In the genomic region with DNA sequence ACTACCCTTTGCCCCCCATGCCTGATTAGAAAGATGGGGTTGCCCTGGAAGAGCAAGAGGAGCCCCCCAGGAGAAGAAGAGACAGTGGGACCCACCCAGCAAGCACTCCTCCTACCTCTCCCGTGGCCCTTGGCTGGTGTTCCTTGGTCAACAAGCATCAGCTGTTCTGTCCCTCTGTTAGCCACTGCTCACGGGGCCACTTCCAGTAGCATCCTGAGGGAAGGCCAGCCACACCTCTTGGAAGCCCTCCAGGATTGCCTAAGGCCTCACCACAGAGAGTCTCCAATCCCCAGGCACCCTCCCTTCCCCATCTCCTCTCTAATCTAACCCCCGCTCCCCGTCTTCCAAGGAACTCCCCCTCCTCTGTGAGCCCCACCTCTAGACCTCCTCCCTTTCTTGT, we compare ENCODE assay signal across 17 cellular contexts.
"Had no signal": no experiment of that assay in that cellular context is flagged by ENCODE, and none has a peak within 500 bp of the region (broad histone marks: within the 10 kb centered on the region; RNA-seq: fewer than 3 reads in every experiment).

No MANE protein-coding gene starts in this region.

- H3K27ac ChIP-seq: cardiac muscle cell, esophagus squamous epithelium, heart left ventricle, pancreas, tibial artery, uterus, WERI-Rb-1 had no signal

- H3K4me1 ChIP-seq: pancreas, tibial artery, uterus had no signal

- DNase-seq: activated CD4-positive, alpha-beta T cell treated with anti-CD3 and anti-CD28 coated beads for 36 hours; activated CD8-positive, alpha-beta memory T cell treated with anti-CD3 and anti-CD28 coated beads, Interleukin-2, amount 50 U/mL, for 4 hours; activated CD8-positive, alpha-beta T cell treated with anti-CD3 and anti-CD28 coated beads for 36 hours; activated T-cell treated with anti-CD3 and anti-CD28 coated beads, Interleukin-2, amount 50 U/mL, for 72 hours; esophagus squamous epithelium; foreskin melanocyte; heart left ventricle; pancreas; small intestine; T-helper 9 cell; tibial artery; uterus; WERI-Rb-1 had no signal

- FAIRE-seq: colon, islet of Langerhans, pancreas, small intestine had no signal

- H3K9me3 ChIP-seq: esophagus squamous epithelium, heart left ventricle, pancreas, tibial artery, uterus had no signal

- H3K4me3 ChIP-seq: cardiac muscle cell, esophagus squamous epithelium, heart left ventricle, pancreas, tibial artery, uterus had no signal

- H3K27me3 ChIP-seq: cardiac muscle cell, heart left ventricle, pancreas, uterus had no signal

- H3K36me3 ChIP-seq: cardiac muscle cell, esophagus squamous epithelium, heart left ventricle, pancreas, tibial artery, uterus, WERI-Rb-1 had no signal

- ATAC-seq: activated CD4-positive, alpha-beta T cell treated with anti-CD3 and anti-CD28 coated beads for 36 hours; activated CD8-positive, alpha-beta T cell treated with anti-CD3 and anti-CD28 coated beads for 36 hours; activated T-cell treated with anti-CD3 and anti-CD28 coated beads, Interleukin-2, amount 50 U/mL, for 72 hours; left lobe of liver; pancreas had no signal
